1 cellular context compared by ENCODE assay signal in genomic region chr20:36384022-36384619, GRCh38.
TF ChIP-seq lines count a peak whose summit lies in the region.

No MANE protein-coding gene starts in this region.

TF ChIP-seq in K562, 482 proteins besides CTCF, POLR2A, EP300 and RAD21 (continued from another document and continues in another):
- TF ChIP-seq MXD1 (CRISPR knock-in tag; IDR thresholded peaks at IDR 0.05; ENCODE audit: borderline replicate concordance, poor library complexity, severe bottlenecking) (no peak), CREB3L1 (IDR thresholded peaks at IDR 0.05; ENCODE audit: borderline replicate concordance, low read depth) (no peak), XRCC4 (IDR thresholded peaks at IDR 0.05; ENCODE audit: extremely low read depth, insufficient read depth, insufficient read length) (no peak), CREBBP (IDR thresholded peaks at IDR 0.05; ENCODE audit: low read depth, low read length) (no peak), YBX1 (IDR thresholded peaks at IDR 0.05) (no peak), ATF7 (IDR thresholded peaks at IDR 0.05) (peak; percentile 25; the same call in 1 of the 2 replicates), LCOR (CRISPR knock-in tag; IDR thresholded peaks at IDR 0.05) (peak; percentile 99), RB1 (IDR thresholded peaks at IDR 0.05; ENCODE audit: low read depth) (0 out of 2 replicates have a peak, but pooled peaks have one; percentile 19), BACH1 (tag; IDR thresholded peaks at IDR 0.05) (peak; percentile 84), ETV6 (IDR thresholded peaks at IDR 0.05; ENCODE audit: borderline replicate concordance in 1 of 2, low read depth in 2 of 2, low read length in 1 of 2) (no peak), ETV6 (CRISPR knock-in tag; IDR thresholded peaks at IDR 0.05; ENCODE audit: borderline replicate concordance) (peak; percentile 97), RNF2 (IDR thresholded peaks at IDR 0.05) (no peak), ZNF41 (CRISPR knock-in tag; conservative IDR thresholded peaks at IDR 0.05) (peak; percentile 51; the same call in 1 of the 2 replicates), TFAM (CRISPR knock-in tag; conservative IDR thresholded peaks at IDR 0.05) (no peak), HMG20A (CRISPR knock-in tag; conservative IDR thresholded peaks at IDR 0.05) (no peak), ETV5 (CRISPR knock-in tag; IDR thresholded peaks at IDR 0.05; ENCODE audit: low read depth) (peak; percentile 97), ZNF511 (CRISPR knock-in tag; IDR thresholded peaks at IDR 0.05) (peak; percentile 100), GATAD2A (IDR thresholded peaks at IDR 0.05) (no peak), MITF (IDR thresholded peaks at IDR 0.05) (no peak), ZNF717 (CRISPR knock-in tag; IDR thresholded peaks at IDR 0.05) (no peak), NFRKB (IDR thresholded peaks at IDR 0.05; ENCODE audit: low read depth) (no peak), TEAD1 (CRISPR knock-in tag; IDR thresholded peaks at IDR 0.05) (peak; percentile 66 to 97; a peak in 3 of 4 replicates), E2F4 (CRISPR knock-in tag; IDR thresholded peaks at IDR 0.05; ENCODE audit: low read depth) (peak; percentile 94), ZNF398 (CRISPR knock-in tag; IDR thresholded peaks at IDR 0.05) (no peak), ZNF583 (CRISPR knock-in tag; IDR thresholded peaks at IDR 0.05) (peak; percentile 81; the same call in 1 of the 2 replicates), GABPA (tag; conservative IDR thresholded peaks at IDR 0.05; ENCODE audit: low read depth) (0 out of 2 replicates have a peak, but pooled peaks have one; percentile 15), PHF20 (IDR thresholded peaks at IDR 0.05; ENCODE audit: partially characterized antibody) (no peak), CBX5 (IDR thresholded peaks at IDR 0.05; ENCODE audit: borderline replicate concordance, low read depth) (0 out of 2 replicates have a peak, but pooled peaks have one; percentile 18), CBFB (CRISPR knock-in tag; IDR thresholded peaks at IDR 0.05) (peak; percentile 80; the same call in 1 of the 2 replicates), TCFL5 (CRISPR knock-in tag; conservative IDR thresholded peaks at IDR 0.05) (0 out of 2 replicates have a peak, but pooled peaks have one; percentile 8), MYBL2 (IDR thresholded peaks at IDR 0.05; ENCODE audit: low read depth) (no peak), MYBL2 (CRISPR knock-in tag; IDR thresholded peaks at IDR 0.05; ENCODE audit: borderline replicate concordance) (no peak), MBD2 (IDR thresholded peaks at IDR 0.05; ENCODE audit: borderline replicate concordance, low read depth) (no peak), SRF (CRISPR knock-in tag; IDR thresholded peaks at IDR 0.05) (peak in 1 of 2 experiments; percentile 96; a peak in 2 of 4 replicates), ZEB2 (IDR thresholded peaks at IDR 0.05) (no peak), ARID4B (CRISPR knock-in tag; IDR thresholded peaks at IDR 0.05) (peak; percentile 99), PPARD (CRISPR knock-in tag; IDR thresholded peaks at IDR 0.05) (0 out of 2 replicates have a peak, but pooled peaks have one; percentile 61), GABPB1 (CRISPR knock-in tag; IDR thresholded peaks at IDR 0.05) (peak; percentile 91), MCM3 (IDR thresholded peaks at IDR 0.05) (no peak), ZNF354B (CRISPR knock-in tag; IDR thresholded peaks at IDR 0.05) (no peak), E2F1 (CRISPR knock-in tag; IDR thresholded peaks at IDR 0.05) (peak; percentile 99), KAT8 (IDR thresholded peaks at IDR 0.05; ENCODE audit: low read depth) (no peak), KAT7 (CRISPR knock-in tag; IDR thresholded peaks at IDR 0.05; ENCODE audit: borderline replicate concordance) (peak; percentile 85; the same call in 1 of the 2 replicates), ZNF586 (CRISPR knock-in tag; conservative IDR thresholded peaks at IDR 0.05) (no peak), MED1 (CRISPR knock-in tag; IDR thresholded peaks at IDR 0.05; ENCODE audit: borderline replicate concordance) (peak; percentile 84; the same call in 1 of the 2 replicates), CSDE1 (IDR thresholded peaks at IDR 0.05) (no peak), HNRNPH1 (optimal IDR thresholded peaks at IDR 0.05; ENCODE audit: low read depth, low read length) (no peak), ZNF512 (tag; IDR thresholded peaks at IDR 0.05) (no peak), ARNT (IDR thresholded peaks at IDR 0.05) (no peak), SMARCA4 (IDR thresholded peaks at IDR 0.05) (no peak), HSF4 (CRISPR knock-in tag; IDR thresholded peaks at IDR 0.05; ENCODE audit: borderline replicate concordance) (peak; percentile 75; the same call in 1 of the 2 replicates), BRCA1 (IDR thresholded peaks at IDR 0.05) (no peak), BRCA1 (CRISPR knock-in tag; IDR thresholded peaks at IDR 0.05) (peak; percentile 98; the same call in 1 of the 2 replicates), NEUROD1 (IDR thresholded peaks at IDR 0.05; ENCODE audit: borderline replicate concordance, low read depth, low read length, partially characterized antibody) (no peak), CBX2 (IDR thresholded peaks at IDR 0.05; ENCODE audit: insufficient read depth, low read length, poor library complexity, severe bottlenecking) (no peak), ZNF766 (CRISPR knock-in tag; conservative IDR thresholded peaks at IDR 0.05) (peak; percentile 98), DNMT1 (IDR thresholded peaks at IDR 0.05) (no peak), HNRNPUL1 (IDR thresholded peaks at IDR 0.05; ENCODE audit: low read length) (no peak), TEAD4 (IDR thresholded peaks at IDR 0.05; ENCODE audit: low read length) (peak; percentile 28; the same call in 1 of the 2 replicates), TEAD4 (CRISPR knock-in tag; IDR thresholded peaks at IDR 0.05; ENCODE audit: borderline replicate concordance) (peak; percentile 98), TOE1 (IDR thresholded peaks at IDR 0.05; ENCODE audit: borderline replicate concordance) (no peak), TOE1 (CRISPR knock-in tag; IDR thresholded peaks at IDR 0.05; ENCODE audit: borderline replicate concordance, low read depth) (peak; percentile 100), ZNF217 (CRISPR knock-in tag; IDR thresholded peaks at IDR 0.05) (peak; percentile 92; the same call in 1 of the 2 replicates)
